1 cellular context compared by ENCODE assay signal in the genomic region with DNA sequence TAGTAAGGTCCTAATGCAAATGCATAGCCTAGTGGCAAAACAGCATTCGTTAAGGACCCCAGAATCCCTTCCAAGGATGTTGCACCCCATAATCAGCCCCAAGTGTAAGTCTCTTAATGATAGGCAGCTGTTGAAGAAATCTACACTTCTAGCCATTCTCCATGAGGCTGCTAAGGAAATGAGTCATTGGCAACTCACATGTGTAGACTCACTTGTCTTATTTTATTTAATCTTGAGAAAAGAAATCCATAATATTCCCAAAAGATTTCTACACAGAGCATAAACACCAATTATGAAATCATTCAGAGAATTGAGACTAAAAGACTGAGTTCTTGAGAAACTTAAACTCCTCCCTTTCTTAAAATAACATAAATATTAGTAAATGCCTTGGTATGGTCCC.
TF ChIP-seq lines count a peak whose summit lies in the region.

No MANE protein-coding gene starts in this region.

TF ChIP-seq in GM23338, 12 proteins besides CTCF, POLR2A, EP300 and RAD21 (continued from another document):
- TF ChIP-seq, protein P1, sequence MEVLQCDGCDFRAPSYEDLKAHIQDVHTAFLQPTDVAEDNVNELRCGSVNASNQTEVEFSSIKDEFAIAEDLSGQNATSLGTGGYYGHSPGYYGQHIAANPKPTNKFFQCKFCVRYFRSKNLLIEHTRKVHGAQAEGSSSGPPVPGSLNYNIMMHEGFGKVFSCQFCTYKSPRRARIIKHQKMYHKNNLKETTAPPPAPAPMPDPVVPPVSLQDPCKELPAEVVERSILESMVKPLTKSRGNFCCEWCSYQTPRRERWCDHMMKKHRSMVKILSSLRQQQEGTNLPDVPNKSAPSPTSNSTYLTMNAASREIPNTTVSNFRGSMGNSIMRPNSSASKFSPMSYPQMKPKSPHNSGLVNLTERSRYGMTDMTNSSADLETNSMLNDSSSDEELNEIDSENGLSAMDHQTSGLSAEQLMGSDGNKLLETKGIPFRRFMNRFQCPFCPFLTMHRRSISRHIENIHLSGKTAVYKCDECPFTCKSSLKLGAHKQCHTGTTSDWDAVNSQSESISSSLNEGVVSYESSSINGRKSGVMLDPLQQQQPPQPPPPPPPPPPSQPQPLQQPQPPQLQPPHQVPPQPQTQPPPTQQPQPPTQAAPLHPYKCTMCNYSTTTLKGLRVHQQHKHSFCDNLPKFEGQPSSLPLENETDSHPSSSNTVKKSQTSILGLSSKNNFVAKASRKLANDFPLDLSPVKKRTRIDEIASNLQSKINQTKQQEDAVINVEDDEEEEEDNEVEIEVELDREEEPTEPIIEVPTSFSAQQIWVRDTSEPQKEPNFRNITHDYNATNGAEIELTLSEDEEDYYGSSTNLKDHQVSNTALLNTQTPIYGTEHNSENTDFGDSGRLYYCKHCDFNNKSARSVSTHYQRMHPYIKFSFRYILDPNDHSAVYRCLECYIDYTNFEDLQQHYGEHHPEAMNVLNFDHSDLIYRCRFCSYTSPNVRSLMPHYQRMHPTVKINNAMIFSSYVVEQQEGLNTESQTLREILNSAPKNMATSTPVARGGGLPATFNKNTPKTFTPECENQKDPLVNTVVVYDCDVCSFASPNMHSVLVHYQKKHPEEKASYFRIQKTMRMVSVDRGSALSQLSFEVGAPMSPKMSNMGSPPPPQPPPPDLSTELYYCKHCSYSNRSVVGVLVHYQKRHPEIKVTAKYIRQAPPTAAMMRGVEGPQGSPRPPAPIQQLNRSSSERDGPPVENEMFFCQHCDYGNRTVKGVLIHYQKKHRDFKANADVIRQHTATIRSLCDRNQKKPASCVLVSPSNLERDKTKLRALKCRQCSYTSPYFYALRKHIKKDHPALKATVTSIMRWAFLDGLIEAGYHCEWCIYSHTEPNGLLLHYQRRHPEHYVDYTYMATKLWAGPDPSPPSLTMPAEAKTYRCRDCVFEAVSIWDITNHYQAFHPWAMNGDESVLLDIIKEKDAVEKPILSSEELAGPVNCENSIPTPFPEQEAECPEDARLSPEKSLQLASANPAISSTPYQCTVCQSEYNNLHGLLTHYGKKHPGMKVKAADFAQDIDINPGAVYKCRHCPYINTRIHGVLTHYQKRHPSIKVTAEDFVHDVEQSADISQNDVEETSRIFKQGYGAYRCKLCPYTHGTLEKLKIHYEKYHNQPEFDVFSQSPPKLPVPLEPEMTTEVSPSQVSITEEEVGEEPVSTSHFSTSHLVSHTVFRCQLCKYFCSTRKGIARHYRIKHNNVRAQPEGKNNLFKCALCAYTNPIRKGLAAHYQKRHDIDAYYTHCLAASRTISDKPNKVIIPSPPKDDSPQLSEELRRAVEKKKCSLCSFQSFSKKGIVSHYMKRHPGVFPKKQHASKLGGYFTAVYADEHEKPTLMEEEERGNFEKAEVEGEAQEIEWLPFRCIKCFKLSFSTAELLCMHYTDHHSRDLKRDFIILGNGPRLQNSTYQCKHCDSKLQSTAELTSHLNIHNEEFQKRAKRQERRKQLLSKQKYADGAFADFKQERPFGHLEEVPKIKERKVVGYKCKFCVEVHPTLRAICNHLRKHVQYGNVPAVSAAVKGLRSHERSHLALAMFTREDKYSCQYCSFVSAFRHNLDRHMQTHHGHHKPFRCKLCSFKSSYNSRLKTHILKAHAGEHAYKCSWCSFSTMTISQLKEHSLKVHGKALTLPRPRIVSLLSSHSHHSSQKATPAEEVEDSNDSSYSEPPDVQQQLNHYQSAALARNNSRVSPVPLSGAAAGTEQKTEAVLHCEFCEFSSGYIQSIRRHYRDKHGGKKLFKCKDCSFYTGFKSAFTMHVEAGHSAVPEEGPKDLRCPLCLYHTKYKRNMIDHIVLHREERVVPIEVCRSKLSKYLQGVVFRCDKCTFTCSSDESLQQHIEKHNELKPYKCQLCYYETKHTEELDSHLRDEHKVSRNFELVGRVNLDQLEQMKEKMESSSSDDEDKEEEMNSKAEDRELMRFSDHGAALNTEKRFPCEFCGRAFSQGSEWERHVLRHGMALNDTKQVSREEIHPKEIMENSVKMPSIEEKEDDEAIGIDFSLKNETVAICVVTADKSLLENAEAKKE (CRISPR knock-in tag; IDR thresholded peaks at IDR 0.05): no peak
- no peak for TF ChIP-seq EZH2 (IDR thresholded peaks at IDR 0.05; ENCODE audit: low read depth, unreplicated experiment)
- TF ChIP-seq, protein P2, sequence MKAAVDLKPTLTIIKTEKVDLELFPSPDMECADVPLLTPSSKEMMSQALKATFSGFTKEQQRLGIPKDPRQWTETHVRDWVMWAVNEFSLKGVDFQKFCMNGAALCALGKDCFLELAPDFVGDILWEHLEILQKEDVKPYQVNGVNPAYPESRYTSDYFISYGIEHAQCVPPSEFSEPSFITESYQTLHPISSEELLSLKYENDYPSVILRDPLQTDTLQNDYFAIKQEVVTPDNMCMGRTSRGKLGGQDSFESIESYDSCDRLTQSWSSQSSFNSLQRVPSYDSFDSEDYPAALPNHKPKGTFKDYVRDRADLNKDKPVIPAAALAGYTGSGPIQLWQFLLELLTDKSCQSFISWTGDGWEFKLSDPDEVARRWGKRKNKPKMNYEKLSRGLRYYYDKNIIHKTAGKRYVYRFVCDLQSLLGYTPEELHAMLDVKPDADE (IDR thresholded peaks at IDR 0.05): no peak
TF ChIP-seq in GM23338: peak in this region for 0.
